ENCODE assay signal across 29 cellular contexts in the genomic region with DNA sequence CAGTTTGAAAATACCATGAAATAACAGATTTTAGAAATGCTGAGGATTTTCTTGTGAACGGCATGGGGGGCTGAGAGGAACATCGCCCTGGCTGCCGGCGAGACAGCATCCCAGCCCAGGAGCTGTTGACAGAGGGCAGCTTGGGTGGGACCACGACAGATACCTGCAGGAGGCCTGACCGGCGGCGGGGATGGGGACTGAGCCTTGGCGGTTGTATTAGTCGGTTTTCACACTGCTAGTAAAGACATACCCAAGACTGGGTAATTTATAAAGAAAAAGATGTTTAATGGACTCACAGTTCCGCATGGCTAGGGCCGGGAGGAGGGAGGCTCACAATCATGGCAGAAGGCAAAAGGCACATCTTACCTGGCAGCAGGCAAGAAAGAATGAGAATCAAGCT.
"Had no signal": no experiment of that assay in that cellular context is flagged by ENCODE, and none has a peak within 500 bp of the region (broad histone marks: within the 10 kb centered on the region; RNA-seq: fewer than 3 reads in every experiment).

No MANE protein-coding gene starts in this region.

- H3K27ac ChIP-seq: adrenal gland, body of pancreas, SK-N-MC, VCaP had no signal

- H3K27me3 ChIP-seq: adrenal gland, body of pancreas, SJCRH30 had no signal

- H3K4me3 ChIP-seq: adrenal gland, body of pancreas, K562, SJCRH30, SK-N-MC had no signal

- H3K9me3 Mint-ChIP-seq: activated B cell treated with CpG ODN at 0.5 μM for 24 hours; activated CD4-positive, alpha-beta memory T cell treated with anti-CD3 and anti-CD28 coated beads for 36 hours; activated naive CD4-positive, alpha-beta T cell treated with anti-CD3 and anti-CD28 coated beads for 36 hours; activated naive CD4-positive, alpha-beta T cell treated with anti-CD3 and anti-CD28 coated beads, Interleukin-2, amount 50 U/mL, for 72 hours; activated T-cell treated with anti-CD3 and anti-CD28 coated beads, Interleukin-2, amount 50 U/mL, for 72 hours; activated T-helper 17 cell treated with anti-CD3 and anti-CD28 coated beads, Interleukin-2, amount 50 U/mL, for 72 hours; T-helper 1 cell treated with Interleukin-12 subunit alpha and Interleukin-12 subunit beta and Interleukin-4 antibody, amounts not matched to agents 30 μg/mL and 1 μg/mL, for 36 hours had no signal

- DNase-seq: activated B cell treated with CpG ODN at 0.5 μM for 24 hours; activated CD4-positive, alpha-beta memory T cell treated with anti-CD3 and anti-CD28 coated beads for 36 hours; activated CD4-positive, alpha-beta T cell treated with anti-CD3 and anti-CD28 coated beads for 4 hours; activated CD4-positive, alpha-beta T cell treated with anti-CD3 and anti-CD28 coated beads, Interleukin-2, amount 50 U/mL, for 1 hour; activated CD4-positive, CD25-positive, alpha-beta regulatory T cell treated with anti-CD3 and anti-CD28 coated beads, Interleukin-2, amount 50 U/mL, for 72 hours; activated CD8-positive, alpha-beta memory T cell treated with anti-CD3 and anti-CD28 coated beads, Interleukin-2, amount 50 U/mL, for 4 hours; activated gamma-delta T cell treated with Interleukin-2 at 50 U/mL for 16 hours; activated naive CD4-positive, alpha-beta T cell treated with anti-CD3 and anti-CD28 coated beads for 36 hours; activated T-cell treated with anti-CD3 and anti-CD28 coated beads for 4 hours; activated T-cell treated with anti-CD3 and anti-CD28 coated beads, Interleukin-2, amount 50 U/mL, for 72 hours; adrenal gland; body of pancreas; IMR-90; NCI-H1105; NCI-H1417 treated with DMSO at 0.1 percent for 48 hours; NCI-H1930; NCI-H2081 treated with DMSO at 0.1 percent for 48 hours; NCI-H345; NCI-H524 treated with DMSO at 0.1 percent for 48 hours; SHP77; SJCRH30; T-helper 9 cell had no signal

- H3K4me1 Mint-ChIP-seq: activated T-helper 17 cell treated with anti-CD3 and anti-CD28 coated beads, Interleukin-2, amount 50 U/mL, for 72 hours had no signal

- H3K9me3 ChIP-seq: adrenal gland, body of pancreas, SJCRH30 had no signal

- ATAC-seq: activated naive CD4-positive, alpha-beta T cell treated with anti-CD3 and anti-CD28 coated beads, Interleukin-2, amount 50 U/mL, for 72 hours; activated T-cell treated with anti-CD3 and anti-CD28 coated beads, Interleukin-2, amount 50 U/mL, for 72 hours; activated T-helper 17 cell treated with anti-CD3 and anti-CD28 coated beads, Interleukin-2, amount 50 U/mL, for 72 hours; body of pancreas; K562; Panc1 had no signal

- H3K4me1 ChIP-seq: adrenal gland, body of pancreas had no signal

- H3K27me3 Mint-ChIP-seq: activated B cell treated with CpG ODN at 0.5 μM for 24 hours; activated CD4-positive, alpha-beta memory T cell treated with anti-CD3 and anti-CD28 coated beads for 36 hours; activated T-helper 17 cell treated with anti-CD3 and anti-CD28 coated beads, Interleukin-2, amount 50 U/mL, for 72 hours had no signal

- H3K4me3 Mint-ChIP-seq: activated B cell treated with CpG ODN at 0.5 μM for 24 hours; activated CD4-positive, alpha-beta memory T cell treated with anti-CD3 and anti-CD28 coated beads for 36 hours; activated naive CD4-positive, alpha-beta T cell treated with anti-CD3 and anti-CD28 coated beads for 36 hours; activated T-cell treated with anti-CD3 and anti-CD28 coated beads, Interleukin-2, amount 50 U/mL, for 72 hours; activated T-helper 17 cell treated with anti-CD3 and anti-CD28 coated beads, Interleukin-2, amount 50 U/mL, for 72 hours; T-helper 1 cell treated with Interleukin-12 subunit alpha and Interleukin-12 subunit beta and Interleukin-4 antibody, amounts not matched to agents 30 μg/mL and 1 μg/mL, for 36 hours had no signal

- H3K36me3 Mint-ChIP-seq: activated CD4-positive, alpha-beta memory T cell treated with anti-CD3 and anti-CD28 coated beads for 36 hours; activated naive CD4-positive, alpha-beta T cell treated with anti-CD3 and anti-CD28 coated beads, Interleukin-2, amount 50 U/mL, for 72 hours had no signal

- H3K27ac Mint-ChIP-seq: activated B cell treated with CpG ODN at 0.5 μM for 24 hours; activated CD4-positive, alpha-beta memory T cell treated with anti-CD3 and anti-CD28 coated beads for 36 hours; activated naive CD4-positive, alpha-beta T cell treated with anti-CD3 and anti-CD28 coated beads for 36 hours; activated naive CD4-positive, alpha-beta T cell treated with anti-CD3 and anti-CD28 coated beads, Interleukin-2, amount 50 U/mL, for 72 hours; activated T-cell treated with anti-CD3 and anti-CD28 coated beads, Interleukin-2, amount 50 U/mL, for 72 hours; activated T-helper 17 cell treated with anti-CD3 and anti-CD28 coated beads, Interleukin-2, amount 50 U/mL, for 72 hours; T-helper 1 cell treated with Interleukin-12 subunit alpha and Interleukin-12 subunit beta and Interleukin-4 antibody, amounts not matched to agents 30 μg/mL and 1 μg/mL, for 36 hours had no signal

- H3K36me3 ChIP-seq: adrenal gland, SJCRH30 had no signal
